In genomic region chr10:5584895-5585516, GRCh38 we compare ENCODE assay signal across 8 cellular contexts.
DNase-seq lines count a peak whose midpoint lies in the region; ATAC-seq and TF ChIP-seq lines count a peak whose summit lies in the region.

No MANE protein-coding gene starts in this region.

- H3K36me3 Mint-ChIP-seq in T-helper 17 cell (ENCODE audit: low read depth) = peaks cover 3% of the 10 kb centered on the region

- DNase-seq in AG10803 (ENCODE audit: low read depth) = peak; percentile 89
- peak; percentile 64 for DNase-seq in NCI-H1092 (lab: John Stamatoyannopoulos, UW)
- DNase-seq in fibroblast of villous mesenchyme (ENCODE audit: low read depth) = peak; percentile 70
- DNase-seq in effector CD8-positive, alpha-beta T cell (lab: John Stamatoyannopoulos, UW) = no peak
- no peak for DNase-seq in T-helper 17 cell

- peaks cover 6% of the 10 kb centered on the region for H3K4me1 Mint-ChIP-seq in T-helper 17 cell

- H3K27me3 Mint-ChIP-seq in T-helper 17 cell = peaks cover 12% of the 10 kb centered on the region

- H3K9me3 ChIP-seq in T-helper 17 cell (ENCODE audit: control insufficient read depth, low read length, poor library complexity, severe bottlenecking) = no peaks in the 10 kb centered on the region

- H3K27ac Mint-ChIP-seq in T-helper 17 cell = no peak overlapping the region

- H3K4me3 ChIP-seq in AG10803 (ENCODE audit: low read length) (no peak overlapping the region), fibroblast of villous mesenchyme (ENCODE audit: low read depth, low read length) (no peak overlapping the region)

- H3K4me3 Mint-ChIP-seq in T-helper 17 cell = no peak overlapping the region

- ATAC-seq in GM19463 (IDR thresholded peaks at IDR 0.05; ENCODE audit: unreplicated experiment) (peak; percentile 54), T-helper 17 cell (no peak), GM21423 (IDR thresholded peaks at IDR 0.05; ENCODE audit: unreplicated experiment) (no peak), GM18858 (IDR thresholded peaks at IDR 0.05; ENCODE audit: unreplicated experiment) (no peak)

- peak; percentile 16; the same call in 1 of the 2 replicates for TF ChIP-seq CTCF in AG10803 (conservative IDR thresholded peaks at IDR 0.05; ENCODE audit: low read length)
- TF ChIP-seq CTCF in fibroblast of villous mesenchyme (IDR thresholded peaks at IDR 0.05; ENCODE audit: insufficient read depth, low read depth, low read length) = no peak

Comparison
In these comparisons a context has a peak if more than half of its experiments do, and no peak if none do; other contexts are left out.
1. DNase-seq: peak in AG10803 (single experiment), NCI-H1092 (single experiment) and fibroblast of villous mesenchyme (single experiment); none in effector CD8-positive, alpha-beta T cell (single experiment) and T-helper 17 cell (0 of 3).